Comparison of ENCODE assay signal across 1 cellular context in genomic region chr5:126354857-126355731, GRCh38.
TF ChIP-seq lines count a peak whose summit lies in the region.

No MANE protein-coding gene starts in this region.

TF ChIP-seq in HCT116, 20 proteins besides CTCF, POLR2A, EP300 and RAD21 (continued from another document):
- TF ChIP-seq REST (IDR thresholded peaks at IDR 0.05; ENCODE audit: low read depth) = no peak
- TF ChIP-seq ZBTB33 (IDR thresholded peaks at IDR 0.05; ENCODE audit: extremely low read depth, insufficient replicate concordance, low read length) = no peak
- TF ChIP-seq SIN3A (IDR thresholded peaks at IDR 0.05; ENCODE audit: low read depth) = no peak; the same call in 1 of the 2 replicates
- TF ChIP-seq TCF7L2 (IDR thresholded peaks at IDR 0.05; ENCODE audit: borderline replicate concordance, extremely low read depth, insufficient read depth, insufficient read length) = no peak
- TF ChIP-seq FOSL1 (IDR thresholded peaks at IDR 0.05; ENCODE audit: low read depth) = no peak
- no peak for TF ChIP-seq CBX3 (IDR thresholded peaks at IDR 0.05; ENCODE audit: low read depth)
- no peak for TF ChIP-seq POLR2AphosphoS5 (IDR thresholded peaks at IDR 0.05; ENCODE audit: low read depth, low read length)
- no peak for TF ChIP-seq EGR1 (IDR thresholded peaks at IDR 0.05; ENCODE audit: low read depth)
- no peak for TF ChIP-seq ELF1 (IDR thresholded peaks at IDR 0.05; ENCODE audit: borderline replicate concordance, low read depth)
- no peak for TF ChIP-seq SP1 (IDR thresholded peaks at IDR 0.05; ENCODE audit: low read depth)
- TF ChIP-seq EZH2phosphoT487 (IDR thresholded peaks at IDR 0.05; ENCODE audit: borderline replicate concordance) = no peak
- no peak for TF ChIP-seq CEBPB (IDR thresholded peaks at IDR 0.05; ENCODE audit: low read depth)
- TF ChIP-seq SRF (IDR thresholded peaks at IDR 0.05; ENCODE audit: low read depth) = no peak
